In the genomic region with DNA sequence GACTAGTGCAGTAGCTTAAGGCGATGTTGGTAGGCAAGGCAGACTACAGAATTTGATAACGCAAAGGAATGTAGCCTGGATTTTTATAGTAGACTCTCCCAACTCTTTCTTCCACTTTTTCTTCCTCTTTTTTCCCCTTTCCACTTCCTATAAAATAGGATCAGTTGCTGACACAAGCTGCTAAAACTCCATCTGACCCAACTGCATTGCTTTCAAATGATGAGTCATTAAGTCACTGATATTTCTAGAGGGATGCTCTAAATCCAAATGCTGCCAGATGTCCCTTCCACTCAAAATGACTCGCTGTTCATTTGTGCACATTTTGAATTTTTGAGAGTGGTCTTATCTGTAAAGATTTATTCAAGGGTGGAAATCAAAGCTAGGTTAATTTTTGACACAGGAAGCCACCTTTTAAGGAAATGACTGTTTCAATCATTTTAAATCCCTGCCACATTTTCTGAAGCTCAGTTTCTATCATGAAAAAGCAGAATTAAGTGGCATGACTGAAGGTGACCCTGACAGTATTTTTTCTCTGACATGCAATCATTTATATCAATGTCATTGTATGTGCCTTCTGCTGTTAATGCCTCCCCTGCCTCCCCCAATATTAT, we compare ENCODE assay signal across 23 cellular contexts. TPM values are rescaled to one million over a fixed set of nuclear protein-coding genes. Genes with fewer than 3 reads are reported as not detected.
DNase-seq lines count a peak whose midpoint lies in the region; ATAC-seq and TF ChIP-seq lines count a peak whose summit lies in the region.
"Had no signal": no experiment of that assay in that cellular context is flagged by ENCODE, and none has a peak within 500 bp of the region (broad histone marks: within the 10 kb centered on the region; RNA-seq: fewer than 3 reads in every experiment).

No MANE protein-coding gene starts in this region.

- H3K9me3 ChIP-seq in DOHH2 (ENCODE audit: control insufficient read depth, insufficient read depth, low read length), result no peaks in the 10 kb centered on the region
- H3K9me3 ChIP-seq: MG63, Peyer's patch, prostate gland, SK-N-SH had no signal

- H3F3A ChIP-seq in DOHH2 (ENCODE audit: control insufficient read depth, insufficient read depth), result peaks cover 8% of the 10 kb centered on the region

- H3K79me2 ChIP-seq in DOHH2 (ENCODE audit: control insufficient read depth, low read length), result no peaks in the 10 kb centered on the region

- DNase-seq in NOMO-1 treated with dmso at 0.1 percent for 144 hours (lab: John Stamatoyannopoulos, UW; ENCODE audit: unreplicated experiment) (peak; percentile 14), left kidney (ENCODE audit: low read depth, low spot score) (peak; percentile 29), glutamatergic neuron (no peak), SW480 (ENCODE audit: low spot score) (no peak)
- DNase-seq in activated CD4-positive, CD25-positive, alpha-beta regulatory T cell (lab: John Stamatoyannopoulos, UW), result no peak
- DNase-seq: activated CD4-positive, alpha-beta memory T cell treated with anti-CD3 and anti-CD28 coated beads for 36 hours; activated gamma-delta T cell; CD8-positive, alpha-beta T cell; DMS153; effector CD8-positive, alpha-beta T cell; GF-D8; MG63; NCI-H1694 treated with DMSO at 0.1 percent for 48 hours; NCI-H69; Peyer's patch; SK-N-SH; substantia nigra had no signal

- no peaks in the 10 kb centered on the region for H3K36me3 ChIP-seq in DOHH2 (ENCODE audit: control insufficient read depth, low read length)
- H3K36me3 ChIP-seq: MG63, Peyer's patch, prostate gland had no signal

- H3K4me3 Mint-ChIP-seq in glutamatergic neuron (ENCODE audit: unreplicated experiment), result no peak overlapping the region
- H3K4me3 Mint-ChIP-seq: activated CD4-positive, alpha-beta memory T cell treated with anti-CD3 and anti-CD28 coated beads for 36 hours; CD8-positive, alpha-beta T cell; IgD-negative memory B cell had no signal

- H3K4me3 ChIP-seq in DOHH2 (ENCODE audit: low read length), result peak overlapping the region; percentile 46
- H3K4me3 ChIP-seq: lung, MG63, Peyer's patch, prostate gland had no signal

- peak; percentile 28 for ATAC-seq in HG03175 (IDR thresholded peaks at IDR 0.05; ENCODE audit: unreplicated experiment)
- ATAC-seq: CD8-positive, alpha-beta T cell had no signal

- H3K4me2 ChIP-seq in DOHH2 (ENCODE audit: low read length), result peak overlapping the region; percentile 67
- H3K4me2 ChIP-seq: SK-N-SH had no signal

- no peak for TF ChIP-seq CTCF in DOHH2 (IDR thresholded peaks at IDR 0.05; ENCODE audit: low read depth, low read length, poor library complexity, severe bottlenecking)
- TF ChIP-seq CTCF in glutamatergic neuron (IDR thresholded peaks at IDR 0.05; ENCODE audit: partially characterized antibody, unreplicated experiment), result no peak

- peaks cover 4% of the 10 kb centered on the region for H3K27me3 Mint-ChIP-seq in glutamatergic neuron (ENCODE audit: unreplicated experiment)

- H3K4me1 ChIP-seq in DOHH2 (ENCODE audit: control insufficient read depth, low read length), result peaks cover 64% of the 10 kb centered on the region
- H3K4me1 ChIP-seq: Peyer's patch had no signal

- H3K4me1 Mint-ChIP-seq in glutamatergic neuron (ENCODE audit: low read depth, unreplicated experiment), result peaks cover 9% of the 10 kb centered on the region

- peaks cover 5% of the 10 kb centered on the region for H3K36me3 Mint-ChIP-seq in glutamatergic neuron (ENCODE audit: unreplicated experiment)
- H3K36me3 Mint-ChIP-seq: activated CD4-positive, alpha-beta memory T cell treated with anti-CD3 and anti-CD28 coated beads for 36 hours; brain; CD8-positive, alpha-beta T cell had no signal

- H3K27me3 ChIP-seq in DOHH2 (ENCODE audit: control insufficient read depth, low read length), result no peaks in the 10 kb centered on the region
- H3K27me3 ChIP-seq: Peyer's patch had no signal

- H3K27ac Mint-ChIP-seq in glutamatergic neuron (ENCODE audit: unreplicated experiment), result no peak overlapping the region
- H3K27ac Mint-ChIP-seq: activated CD4-positive, alpha-beta memory T cell treated with anti-CD3 and anti-CD28 coated beads for 36 hours; CD8-positive, alpha-beta T cell; IgD-negative memory B cell had no signal

- H4K20me1 ChIP-seq in DOHH2 (ENCODE audit: control insufficient read depth, insufficient read depth, low read depth, low read length), result no peaks in the 10 kb centered on the region

- peaks cover 6% of the 10 kb centered on the region for H3K9me3 Mint-ChIP-seq in glutamatergic neuron (ENCODE audit: unreplicated experiment)
- H3K9me3 Mint-ChIP-seq: activated CD4-positive, alpha-beta memory T cell treated with anti-CD3 and anti-CD28 coated beads for 36 hours; CD8-positive, alpha-beta T cell; IgD-negative memory B cell had no signal

- peak overlapping the region; percentile 44 for H3K27ac ChIP-seq in DOHH2 (ENCODE audit: low read depth, low read length)
- H3K27ac ChIP-seq: Peyer's patch, prostate gland had no signal

- no peaks in the 10 kb centered on the region for H3K9me2 ChIP-seq in DOHH2 (replicated peaks; ENCODE audit: control insufficient read depth, low read length)
- H3K9me2 ChIP-seq: SK-N-SH had no signal

RNA-seq across cellular contexts. Expression of gene SFMBT2, which starts 25.8 kb away (rescaled TPM):
- total RNA-seq in glutamatergic neuron (ENCODE audit: unreplicated experiment), result 9.1 TPM

Comparison
In these comparisons a context has a peak if more than half of its experiments do, and no peak if none do; other contexts are left out.
1. DNase-seq: peak in NOMO-1 treated with dmso at 0.1 percent for 144 hours (single experiment) and left kidney (single experiment); none in activated CD4-positive, CD25-positive, alpha-beta regulatory T cell (0 of 4), glutamatergic neuron (single experiment) and SW480 (single experiment).